In the genomic region with DNA sequence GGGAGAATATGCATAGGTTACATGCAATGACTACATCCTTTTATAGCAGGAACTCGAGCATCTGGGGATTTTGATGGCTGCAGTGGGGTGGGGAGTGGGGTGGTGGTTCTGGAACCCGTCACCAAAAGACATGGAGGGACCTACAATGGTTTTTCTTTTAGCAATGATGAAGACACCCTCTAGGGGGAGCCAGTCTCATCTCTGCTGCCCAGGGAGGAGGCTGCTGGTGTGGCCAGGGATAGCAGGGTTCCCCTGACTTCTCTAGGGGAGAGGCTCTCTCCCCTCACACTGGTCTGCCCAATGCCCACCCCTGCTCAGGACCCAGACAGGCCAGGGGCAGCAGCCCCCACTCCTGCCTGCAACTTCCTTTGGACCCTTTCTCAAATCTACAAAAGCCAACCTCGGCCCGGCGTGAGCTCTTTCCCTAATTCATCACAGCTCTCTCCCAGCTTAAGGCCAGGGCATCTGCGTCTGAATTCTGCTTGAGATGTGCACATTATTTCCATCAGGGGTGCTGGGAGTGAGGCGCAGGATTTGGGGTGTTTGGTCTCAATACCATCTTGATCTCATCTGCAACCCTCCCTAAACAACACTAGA, we compare ENCODE assay signal across 8 cellular contexts.
DNase-seq lines count a peak whose midpoint lies in the region; ATAC-seq, FAIRE-seq and TF ChIP-seq lines count a peak whose summit lies in the region.

No MANE protein-coding gene starts in this region.

- ATAC-seq in GM23338 (peak; percentile 98), T-helper 17 cell (no peak)

- peaks cover 24% of the 10 kb centered on the region for H4K20me1 ChIP-seq in GM23338 (replicated peaks; ENCODE audit: insufficient read depth)

- peaks cover 19% of the 10 kb centered on the region; the same call in 1 of the 2 replicates for H3F3A ChIP-seq in GM23338 (replicated peaks; ENCODE audit: low read depth)

- H3K27me3 ChIP-seq in GM23338 (ENCODE audit: insufficient read depth): no peaks in the 10 kb centered on the region
- no peaks in the 10 kb centered on the region for H3K27me3 ChIP-seq in small intestine (ENCODE audit: control insufficient read depth in 2 of 2, insufficient read depth in 2 of 2, low read length in 2 of 2)

- H3K4me2 ChIP-seq in GM23338: no peak overlapping the region

- H3K36me3 ChIP-seq in GM23338 (ENCODE audit: insufficient read depth): peaks cover 67% of the 10 kb centered on the region
- peaks cover 0 to 3% of the 10 kb centered on the region in 2 donors for H3K36me3 ChIP-seq in small intestine (ENCODE audit: control insufficient read depth in 2 of 2, insufficient read depth in 2 of 2, low read length in 2 of 2)

- H3K9me3 Mint-ChIP-seq in GM23338: no peaks in the 10 kb centered on the region

- H3K9me3 ChIP-seq in T-helper 17 cell (ENCODE audit: control insufficient read depth, low read length, poor library complexity, severe bottlenecking): no peaks in the 10 kb centered on the region
- H3K9me3 ChIP-seq in small intestine (ENCODE audit: control insufficient read depth, low read depth): no peaks in the 10 kb centered on the region

- H3K9me2 ChIP-seq in GM23338 (ENCODE audit: insufficient read depth): no peaks in the 10 kb centered on the region

- H3K27me3 Mint-ChIP-seq in GM23338 (ENCODE audit: insufficient read depth, low read depth, poor library complexity): peaks cover 9% of the 10 kb centered on the region
- H3K27me3 Mint-ChIP-seq in T-helper 17 cell: peaks cover 31% of the 10 kb centered on the region

- DNase-seq in SIG-M5 treated with dmso at 0.1 percent for 504 hours (lab: John Stamatoyannopoulos, UW; ENCODE audit: unreplicated experiment): peak; percentile 42
- DNase-seq in SIG-M5 (lab: John Stamatoyannopoulos, UW): no peak
- peak; percentile 85 for DNase-seq in GM23338 (ENCODE audit: low spot score)
- DNase-seq in T-helper 17 cell: no peak
- DNase-seq in germinal center (ENCODE audit: low spot score): peak; percentile 47
- peak; percentile 65 for DNase-seq in small intestine
- no peak for DNase-seq in GF-D8 (lab: John Stamatoyannopoulos, UW)

- peaks cover 74% of the 10 kb centered on the region for H3K79me2 ChIP-seq in GM23338 (replicated peaks; ENCODE audit: insufficient read depth)

- H3K27ac Mint-ChIP-seq in GM23338 (peak overlapping the region; percentile 84), T-helper 17 cell (peak overlapping the region; percentile 34)

- H3K4me1 Mint-ChIP-seq in GM23338 (peaks cover 6% of the 10 kb centered on the region; the same call in 2 of the 3 replicates), T-helper 17 cell (no peaks in the 10 kb centered on the region)

- H3K27ac ChIP-seq in GM23338 (ENCODE audit: low read depth) (peak overlapping the region; percentile 78), small intestine (ENCODE audit: low read depth in 1 of 2, low read length in 1 of 2) (no peak overlapping the region)

- H2AFZ ChIP-seq in GM23338: no peak overlapping the region

- FAIRE-seq in small intestine (lab: Jason Lieb, UNC): no peak

- no peaks in the 10 kb centered on the region; the same call in 1 of the 2 replicates for H3K4me1 ChIP-seq in GM23338 (ENCODE audit: insufficient read depth)
- no peaks in the 10 kb centered on the region for H3K4me1 ChIP-seq in small intestine (ENCODE audit: control insufficient read depth in 2 of 2, insufficient read depth in 1 of 2, low read depth in 1 of 2, low read length in 1 of 2)

- H3K4me3 ChIP-seq in GM23338: no peak overlapping the region
- H3K4me3 ChIP-seq in small intestine (ENCODE audit: low read depth in 1 of 2, low read length in 2 of 2): no peak overlapping the region

- WGBS in small intestine, 3 donors: 61 to 71% (median 65%) methylated on average over 7 of the region's 7 CpGs

- peak; percentile 75 to 82 for TF ChIP-seq CTCF in GM23338 (conservative IDR thresholded peaks at IDR 0.05; ENCODE audit: low read depth in 2 of 2)
- peak; percentile 67 for TF ChIP-seq CTCF in LNCAP (IDR thresholded peaks at IDR 0.05)

- H3K36me3 Mint-ChIP-seq in GM23338 (ENCODE audit: low read depth): peaks cover 96% of the 10 kb centered on the region
- H3K36me3 Mint-ChIP-seq in T-helper 17 cell (ENCODE audit: low read depth): no peaks in the 10 kb centered on the region

- no peak overlapping the region for H3K4me3 Mint-ChIP-seq in GM23338
- H3K4me3 Mint-ChIP-seq in T-helper 17 cell: no peak overlapping the region

TF ChIP-seq in GM23338, 12 proteins besides CTCF, POLR2A, EP300 and RAD21 (continues in another document):
- TF ChIP-seq, protein P1, sequence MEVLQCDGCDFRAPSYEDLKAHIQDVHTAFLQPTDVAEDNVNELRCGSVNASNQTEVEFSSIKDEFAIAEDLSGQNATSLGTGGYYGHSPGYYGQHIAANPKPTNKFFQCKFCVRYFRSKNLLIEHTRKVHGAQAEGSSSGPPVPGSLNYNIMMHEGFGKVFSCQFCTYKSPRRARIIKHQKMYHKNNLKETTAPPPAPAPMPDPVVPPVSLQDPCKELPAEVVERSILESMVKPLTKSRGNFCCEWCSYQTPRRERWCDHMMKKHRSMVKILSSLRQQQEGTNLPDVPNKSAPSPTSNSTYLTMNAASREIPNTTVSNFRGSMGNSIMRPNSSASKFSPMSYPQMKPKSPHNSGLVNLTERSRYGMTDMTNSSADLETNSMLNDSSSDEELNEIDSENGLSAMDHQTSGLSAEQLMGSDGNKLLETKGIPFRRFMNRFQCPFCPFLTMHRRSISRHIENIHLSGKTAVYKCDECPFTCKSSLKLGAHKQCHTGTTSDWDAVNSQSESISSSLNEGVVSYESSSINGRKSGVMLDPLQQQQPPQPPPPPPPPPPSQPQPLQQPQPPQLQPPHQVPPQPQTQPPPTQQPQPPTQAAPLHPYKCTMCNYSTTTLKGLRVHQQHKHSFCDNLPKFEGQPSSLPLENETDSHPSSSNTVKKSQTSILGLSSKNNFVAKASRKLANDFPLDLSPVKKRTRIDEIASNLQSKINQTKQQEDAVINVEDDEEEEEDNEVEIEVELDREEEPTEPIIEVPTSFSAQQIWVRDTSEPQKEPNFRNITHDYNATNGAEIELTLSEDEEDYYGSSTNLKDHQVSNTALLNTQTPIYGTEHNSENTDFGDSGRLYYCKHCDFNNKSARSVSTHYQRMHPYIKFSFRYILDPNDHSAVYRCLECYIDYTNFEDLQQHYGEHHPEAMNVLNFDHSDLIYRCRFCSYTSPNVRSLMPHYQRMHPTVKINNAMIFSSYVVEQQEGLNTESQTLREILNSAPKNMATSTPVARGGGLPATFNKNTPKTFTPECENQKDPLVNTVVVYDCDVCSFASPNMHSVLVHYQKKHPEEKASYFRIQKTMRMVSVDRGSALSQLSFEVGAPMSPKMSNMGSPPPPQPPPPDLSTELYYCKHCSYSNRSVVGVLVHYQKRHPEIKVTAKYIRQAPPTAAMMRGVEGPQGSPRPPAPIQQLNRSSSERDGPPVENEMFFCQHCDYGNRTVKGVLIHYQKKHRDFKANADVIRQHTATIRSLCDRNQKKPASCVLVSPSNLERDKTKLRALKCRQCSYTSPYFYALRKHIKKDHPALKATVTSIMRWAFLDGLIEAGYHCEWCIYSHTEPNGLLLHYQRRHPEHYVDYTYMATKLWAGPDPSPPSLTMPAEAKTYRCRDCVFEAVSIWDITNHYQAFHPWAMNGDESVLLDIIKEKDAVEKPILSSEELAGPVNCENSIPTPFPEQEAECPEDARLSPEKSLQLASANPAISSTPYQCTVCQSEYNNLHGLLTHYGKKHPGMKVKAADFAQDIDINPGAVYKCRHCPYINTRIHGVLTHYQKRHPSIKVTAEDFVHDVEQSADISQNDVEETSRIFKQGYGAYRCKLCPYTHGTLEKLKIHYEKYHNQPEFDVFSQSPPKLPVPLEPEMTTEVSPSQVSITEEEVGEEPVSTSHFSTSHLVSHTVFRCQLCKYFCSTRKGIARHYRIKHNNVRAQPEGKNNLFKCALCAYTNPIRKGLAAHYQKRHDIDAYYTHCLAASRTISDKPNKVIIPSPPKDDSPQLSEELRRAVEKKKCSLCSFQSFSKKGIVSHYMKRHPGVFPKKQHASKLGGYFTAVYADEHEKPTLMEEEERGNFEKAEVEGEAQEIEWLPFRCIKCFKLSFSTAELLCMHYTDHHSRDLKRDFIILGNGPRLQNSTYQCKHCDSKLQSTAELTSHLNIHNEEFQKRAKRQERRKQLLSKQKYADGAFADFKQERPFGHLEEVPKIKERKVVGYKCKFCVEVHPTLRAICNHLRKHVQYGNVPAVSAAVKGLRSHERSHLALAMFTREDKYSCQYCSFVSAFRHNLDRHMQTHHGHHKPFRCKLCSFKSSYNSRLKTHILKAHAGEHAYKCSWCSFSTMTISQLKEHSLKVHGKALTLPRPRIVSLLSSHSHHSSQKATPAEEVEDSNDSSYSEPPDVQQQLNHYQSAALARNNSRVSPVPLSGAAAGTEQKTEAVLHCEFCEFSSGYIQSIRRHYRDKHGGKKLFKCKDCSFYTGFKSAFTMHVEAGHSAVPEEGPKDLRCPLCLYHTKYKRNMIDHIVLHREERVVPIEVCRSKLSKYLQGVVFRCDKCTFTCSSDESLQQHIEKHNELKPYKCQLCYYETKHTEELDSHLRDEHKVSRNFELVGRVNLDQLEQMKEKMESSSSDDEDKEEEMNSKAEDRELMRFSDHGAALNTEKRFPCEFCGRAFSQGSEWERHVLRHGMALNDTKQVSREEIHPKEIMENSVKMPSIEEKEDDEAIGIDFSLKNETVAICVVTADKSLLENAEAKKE (CRISPR knock-in tag; IDR thresholded peaks at IDR 0.05): no peak
- no peak for TF ChIP-seq EZH2phosphoT487 (IDR thresholded peaks at IDR 0.05; ENCODE audit: unreplicated experiment)
- TF ChIP-seq NANOG (IDR thresholded peaks at IDR 0.05; ENCODE audit: borderline replicate concordance): no peak
- TF ChIP-seq ZNF114 (CRISPR knock-in tag; IDR thresholded peaks at IDR 0.05): no peak

Comparison
In these comparisons a context has a peak if more than half of its experiments do, and no peak if none do; other contexts are left out.
1. DNase-seq: peak in SIG-M5 treated with dmso at 0.1 percent for 504 hours (single experiment), GM23338 (single experiment), germinal center (single experiment) and small intestine (single experiment); none in SIG-M5 (single experiment), T-helper 17 cell (0 of 3) and GF-D8 (single experiment).